In the genomic region with DNA sequence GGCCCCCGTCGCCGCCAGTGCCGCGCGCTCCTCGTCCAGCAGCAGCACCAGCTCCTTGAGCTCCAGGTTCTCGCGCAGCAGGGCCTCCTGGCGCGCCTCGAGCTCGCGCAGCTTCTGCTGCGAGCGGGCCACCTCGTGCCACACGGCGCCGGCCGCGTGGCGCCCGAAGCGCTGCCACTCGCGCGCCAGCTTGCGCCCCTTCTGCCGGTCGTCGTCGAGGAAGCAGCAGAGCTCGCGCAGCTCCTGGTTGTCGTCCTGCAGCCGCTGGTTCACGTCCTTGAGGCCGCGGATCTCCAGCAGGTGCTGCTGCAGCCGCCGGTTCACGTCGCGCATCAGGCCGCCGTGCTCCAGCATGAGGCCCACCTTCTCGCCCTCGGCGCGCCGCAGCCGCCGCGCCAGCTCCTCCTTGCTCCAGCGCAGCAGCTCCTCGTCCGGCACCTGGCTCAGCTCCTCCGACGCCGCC, we compare ENCODE assay signal across 1 cellular context.
TF ChIP-seq lines count a peak whose summit lies in the region.

No MANE protein-coding gene starts in this region.

TF ChIP-seq in WTC11, 78 proteins besides CTCF, POLR2A, EP300 and RAD21 (continued from another document and continues in another):
- TF ChIP-seq ATF2 (CRISPR knock-in tag; IDR thresholded peaks at IDR 0.05; ENCODE audit: borderline replicate concordance, low read depth), result peak; percentile 96
- TF ChIP-seq CREM (CRISPR knock-in tag; IDR thresholded peaks at IDR 0.05), result peak; percentile 92
- TF ChIP-seq, protein P1, sequence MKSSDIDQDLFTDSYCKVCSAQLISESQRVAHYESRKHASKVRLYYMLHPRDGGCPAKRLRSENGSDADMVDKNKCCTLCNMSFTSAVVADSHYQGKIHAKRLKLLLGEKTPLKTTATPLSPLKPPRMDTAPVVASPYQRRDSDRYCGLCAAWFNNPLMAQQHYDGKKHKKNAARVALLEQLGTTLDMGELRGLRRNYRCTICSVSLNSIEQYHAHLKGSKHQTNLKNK (CRISPR knock-in tag; IDR thresholded peaks at IDR 0.05), result no peak
- no peak for TF ChIP-seq ZNF423 (CRISPR knock-in tag; IDR thresholded peaks at IDR 0.05)
- TF ChIP-seq, protein P2, sequence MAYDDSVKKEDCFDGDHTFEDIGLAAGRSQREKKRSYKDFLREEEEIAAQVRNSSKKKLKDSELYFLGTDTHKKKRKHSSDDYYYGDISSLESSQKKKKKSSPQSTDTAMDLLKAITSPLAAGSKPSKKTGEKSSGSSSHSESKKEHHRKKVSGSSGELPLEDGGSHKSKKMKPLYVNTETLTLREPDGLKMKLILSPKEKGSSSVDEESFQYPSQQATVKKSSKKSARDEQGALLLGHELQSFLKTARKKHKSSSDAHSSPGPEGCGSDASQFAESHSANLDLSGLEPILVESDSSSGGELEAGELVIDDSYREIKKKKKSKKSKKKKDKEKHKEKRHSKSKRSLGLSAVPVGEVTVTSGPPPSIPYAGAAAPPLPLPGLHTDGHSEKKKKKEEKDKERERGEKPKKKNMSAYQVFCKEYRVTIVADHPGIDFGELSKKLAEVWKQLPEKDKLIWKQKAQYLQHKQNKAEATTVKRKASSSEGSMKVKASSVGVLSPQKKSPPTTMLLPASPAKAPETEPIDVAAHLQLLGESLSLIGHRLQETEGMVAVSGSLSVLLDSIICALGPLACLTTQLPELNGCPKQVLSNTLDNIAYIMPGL (CRISPR knock-in tag; IDR thresholded peaks at IDR 0.05), result peak; percentile 91
- TF ChIP-seq, protein P3, sequence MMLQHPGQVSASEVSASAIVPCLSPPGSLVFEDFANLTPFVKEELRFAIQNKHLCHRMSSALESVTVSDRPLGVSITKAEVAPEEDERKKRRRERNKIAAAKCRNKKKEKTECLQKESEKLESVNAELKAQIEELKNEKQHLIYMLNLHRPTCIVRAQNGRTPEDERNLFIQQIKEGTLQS (CRISPR knock-in tag; conservative IDR thresholded peaks at IDR 0.05), result peak; percentile 95
- peak; percentile 96 for TF ChIP-seq ZBTB21 (CRISPR knock-in tag; IDR thresholded peaks at IDR 0.05; ENCODE audit: borderline replicate concordance)
- TF ChIP-seq, protein P4, sequence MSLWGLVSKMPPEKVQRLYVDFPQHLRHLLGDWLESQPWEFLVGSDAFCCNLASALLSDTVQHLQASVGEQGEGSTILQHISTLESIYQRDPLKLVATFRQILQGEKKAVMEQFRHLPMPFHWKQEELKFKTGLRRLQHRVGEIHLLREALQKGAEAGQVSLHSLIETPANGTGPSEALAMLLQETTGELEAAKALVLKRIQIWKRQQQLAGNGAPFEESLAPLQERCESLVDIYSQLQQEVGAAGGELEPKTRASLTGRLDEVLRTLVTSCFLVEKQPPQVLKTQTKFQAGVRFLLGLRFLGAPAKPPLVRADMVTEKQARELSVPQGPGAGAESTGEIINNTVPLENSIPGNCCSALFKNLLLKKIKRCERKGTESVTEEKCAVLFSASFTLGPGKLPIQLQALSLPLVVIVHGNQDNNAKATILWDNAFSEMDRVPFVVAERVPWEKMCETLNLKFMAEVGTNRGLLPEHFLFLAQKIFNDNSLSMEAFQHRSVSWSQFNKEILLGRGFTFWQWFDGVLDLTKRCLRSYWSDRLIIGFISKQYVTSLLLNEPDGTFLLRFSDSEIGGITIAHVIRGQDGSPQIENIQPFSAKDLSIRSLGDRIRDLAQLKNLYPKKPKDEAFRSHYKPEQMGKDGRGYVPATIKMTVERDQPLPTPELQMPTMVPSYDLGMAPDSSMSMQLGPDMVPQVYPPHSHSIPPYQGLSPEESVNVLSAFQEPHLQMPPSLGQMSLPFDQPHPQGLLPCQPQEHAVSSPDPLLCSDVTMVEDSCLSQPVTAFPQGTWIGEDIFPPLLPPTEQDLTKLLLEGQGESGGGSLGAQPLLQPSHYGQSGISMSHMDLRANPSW (CRISPR knock-in tag; conservative IDR thresholded peaks at IDR 0.05; ENCODE audit: low read depth), result peak; percentile 93; the same call in 1 of the 2 replicates
- TF ChIP-seq, protein P5, sequence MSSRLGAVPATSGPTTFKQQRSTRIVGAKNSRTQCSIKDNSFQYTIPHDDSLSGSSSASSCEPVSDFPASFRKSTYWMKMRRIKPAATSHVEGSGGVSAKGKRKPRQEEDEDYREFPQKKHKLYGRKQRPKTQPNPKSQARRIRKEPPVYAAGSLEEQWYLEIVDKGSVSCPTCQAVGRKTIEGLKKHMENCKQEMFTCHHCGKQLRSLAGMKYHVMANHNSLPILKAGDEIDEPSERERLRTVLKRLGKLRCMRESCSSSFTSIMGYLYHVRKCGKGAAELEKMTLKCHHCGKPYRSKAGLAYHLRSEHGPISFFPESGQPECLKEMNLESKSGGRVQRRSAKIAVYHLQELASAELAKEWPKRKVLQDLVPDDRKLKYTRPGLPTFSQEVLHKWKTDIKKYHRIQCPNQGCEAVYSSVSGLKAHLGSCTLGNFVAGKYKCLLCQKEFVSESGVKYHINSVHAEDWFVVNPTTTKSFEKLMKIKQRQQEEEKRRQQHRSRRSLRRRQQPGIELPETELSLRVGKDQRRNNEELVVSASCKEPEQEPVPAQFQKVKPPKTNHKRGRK (CRISPR knock-in tag; IDR thresholded peaks at IDR 0.05; ENCODE audit: borderline replicate concordance), result peak; percentile 90; the same call in 1 of the 2 replicates
- TF ChIP-seq FOXJ3 (CRISPR knock-in tag; IDR thresholded peaks at IDR 0.05; ENCODE audit: borderline replicate concordance), result no peak
- TF ChIP-seq ZNF121 (CRISPR knock-in tag; IDR thresholded peaks at IDR 0.05), result peak; percentile 79; the same call in 1 of the 2 replicates
- TF ChIP-seq JUN (CRISPR knock-in tag; IDR thresholded peaks at IDR 0.05), result peak; percentile 99
- peak; percentile 99 for TF ChIP-seq ESRRA (CRISPR knock-in tag; IDR thresholded peaks at IDR 0.05; ENCODE audit: borderline replicate concordance)
- peak; percentile 98 for TF ChIP-seq NFE2L1 (CRISPR knock-in tag; IDR thresholded peaks at IDR 0.05)
- peak; percentile 96 for TF ChIP-seq CREB1 (CRISPR knock-in tag; IDR thresholded peaks at IDR 0.05)
- no peak for TF ChIP-seq PRRX2 (CRISPR knock-in tag; IDR thresholded peaks at IDR 0.05)
- no peak for TF ChIP-seq SOX15 (CRISPR knock-in tag; IDR thresholded peaks at IDR 0.05)
- TF ChIP-seq FOXP4 (CRISPR knock-in tag; IDR thresholded peaks at IDR 0.05), result peak; percentile 99
- peak; percentile 89 for TF ChIP-seq NR2C2 (CRISPR knock-in tag; IDR thresholded peaks at IDR 0.05)
- TF ChIP-seq EMX1 (CRISPR knock-in tag; IDR thresholded peaks at IDR 0.05), result no peak
- TF ChIP-seq FOXP1 (CRISPR knock-in tag; IDR thresholded peaks at IDR 0.05; ENCODE audit: borderline replicate concordance), result peak; percentile 100
- peak; percentile 82 for TF ChIP-seq PRDM15 (CRISPR knock-in tag; IDR thresholded peaks at IDR 0.05)
- peak; percentile 98 for TF ChIP-seq RELA (CRISPR knock-in tag; IDR thresholded peaks at IDR 0.05; ENCODE audit: borderline replicate concordance)
- peak; percentile 78 for TF ChIP-seq GABPB1 (CRISPR knock-in tag; IDR thresholded peaks at IDR 0.05)
- no peak for TF ChIP-seq ZNF416 (CRISPR knock-in tag; IDR thresholded peaks at IDR 0.05)
- TF ChIP-seq TCF7 (CRISPR knock-in tag; IDR thresholded peaks at IDR 0.05; ENCODE audit: low read depth), result peak; percentile 98
- TF ChIP-seq, protein P6, sequence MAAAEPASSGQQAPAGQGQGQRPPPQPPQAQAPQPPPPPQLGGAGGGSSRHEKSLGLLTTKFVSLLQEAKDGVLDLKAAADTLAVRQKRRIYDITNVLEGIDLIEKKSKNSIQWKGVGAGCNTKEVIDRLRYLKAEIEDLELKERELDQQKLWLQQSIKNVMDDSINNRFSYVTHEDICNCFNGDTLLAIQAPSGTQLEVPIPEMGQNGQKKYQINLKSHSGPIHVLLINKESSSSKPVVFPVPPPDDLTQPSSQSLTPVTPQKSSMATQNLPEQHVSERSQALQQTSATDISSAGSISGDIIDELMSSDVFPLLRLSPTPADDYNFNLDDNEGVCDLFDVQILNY (CRISPR knock-in tag; IDR thresholded peaks at IDR 0.05), result peak; percentile 97
- TF ChIP-seq IRF2 (CRISPR knock-in tag; IDR thresholded peaks at IDR 0.05; ENCODE audit: borderline replicate concordance, low read depth), result peak; percentile 93
- TF ChIP-seq, protein P7, sequence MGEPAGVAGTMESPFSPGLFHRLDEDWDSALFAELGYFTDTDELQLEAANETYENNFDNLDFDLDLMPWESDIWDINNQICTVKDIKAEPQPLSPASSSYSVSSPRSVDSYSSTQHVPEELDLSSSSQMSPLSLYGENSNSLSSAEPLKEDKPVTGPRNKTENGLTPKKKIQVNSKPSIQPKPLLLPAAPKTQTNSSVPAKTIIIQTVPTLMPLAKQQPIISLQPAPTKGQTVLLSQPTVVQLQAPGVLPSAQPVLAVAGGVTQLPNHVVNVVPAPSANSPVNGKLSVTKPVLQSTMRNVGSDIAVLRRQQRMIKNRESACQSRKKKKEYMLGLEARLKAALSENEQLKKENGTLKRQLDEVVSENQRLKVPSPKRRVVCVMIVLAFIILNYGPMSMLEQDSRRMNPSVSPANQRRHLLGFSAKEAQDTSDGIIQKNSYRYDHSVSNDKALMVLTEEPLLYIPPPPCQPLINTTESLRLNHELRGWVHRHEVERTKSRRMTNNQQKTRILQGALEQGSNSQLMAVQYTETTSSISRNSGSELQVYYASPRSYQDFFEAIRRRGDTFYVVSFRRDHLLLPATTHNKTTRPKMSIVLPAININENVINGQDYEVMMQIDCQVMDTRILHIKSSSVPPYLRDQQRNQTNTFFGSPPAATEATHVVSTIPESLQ (CRISPR knock-in tag; IDR thresholded peaks at IDR 0.05), result 0 out of 2 replicates have a peak, but pooled peaks have one; percentile 66
- TF ChIP-seq NR1H2 (CRISPR knock-in tag; IDR thresholded peaks at IDR 0.05), result peak; percentile 96
- TF ChIP-seq CBFB (CRISPR knock-in tag; IDR thresholded peaks at IDR 0.05; ENCODE audit: low read depth), result peak; percentile 83; the same call in 1 of the 2 replicates
- TF ChIP-seq ELF4 (CRISPR knock-in tag; IDR thresholded peaks at IDR 0.05; ENCODE audit: low read depth), result peak; percentile 99
- TF ChIP-seq, protein P8, sequence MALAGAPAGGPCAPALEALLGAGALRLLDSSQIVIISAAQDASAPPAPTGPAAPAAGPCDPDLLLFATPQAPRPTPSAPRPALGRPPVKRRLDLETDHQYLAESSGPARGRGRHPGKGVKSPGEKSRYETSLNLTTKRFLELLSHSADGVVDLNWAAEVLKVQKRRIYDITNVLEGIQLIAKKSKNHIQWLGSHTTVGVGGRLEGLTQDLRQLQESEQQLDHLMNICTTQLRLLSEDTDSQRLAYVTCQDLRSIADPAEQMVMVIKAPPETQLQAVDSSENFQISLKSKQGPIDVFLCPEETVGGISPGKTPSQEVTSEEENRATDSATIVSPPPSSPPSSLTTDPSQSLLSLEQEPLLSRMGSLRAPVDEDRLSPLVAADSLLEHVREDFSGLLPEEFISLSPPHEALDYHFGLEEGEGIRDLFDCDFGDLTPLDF (CRISPR knock-in tag; IDR thresholded peaks at IDR 0.05), result peak; percentile 97
